17 cellular contexts compared by ENCODE assay signal in the genomic region with DNA sequence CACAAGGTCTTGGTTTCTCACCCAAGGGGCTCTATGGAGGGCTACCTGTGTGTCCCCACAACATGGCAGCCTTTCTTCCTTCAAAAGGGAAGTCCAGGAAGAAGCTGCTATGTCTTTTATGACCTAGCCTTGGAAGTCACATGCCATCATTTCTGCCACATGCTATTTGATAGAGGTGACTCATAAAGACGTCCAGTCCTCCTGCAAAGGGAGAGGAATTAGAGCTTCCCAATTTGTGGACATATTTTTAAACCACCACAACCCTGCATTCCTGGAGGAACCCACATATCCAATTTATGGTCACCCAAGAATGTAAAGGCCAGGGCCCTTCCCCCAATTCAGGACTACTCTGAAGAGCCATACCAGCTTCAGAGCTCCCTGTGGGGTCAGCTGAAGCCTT.
"Had no signal": no experiment of that assay in that cellular context is flagged by ENCODE, and none has a peak within 500 bp of the region (broad histone marks: within the 10 kb centered on the region; RNA-seq: fewer than 3 reads in every experiment).

No MANE protein-coding gene starts in this region.

- FAIRE-seq: bronchial epithelial cell, endometrium had no signal

- H3K4me3 Mint-ChIP-seq: activated CD4-positive, alpha-beta T cell treated with anti-CD3 and anti-CD28 coated beads, Interleukin-2, amount 10 ng/mL, durations not matched to agents 7 days and 5 days; activated naive CD4-positive, alpha-beta T cell treated with anti-CD3 and anti-CD28 coated beads for 36 hours; activated naive CD8-positive, alpha-beta T cell treated with anti-CD3 and anti-CD28 coated beads, Interleukin-2, amount 50 U/mL, for 24 hours; activated T-helper 17 cell treated with anti-CD3 and anti-CD28 coated beads, Interleukin-2, amount 50 U/mL, for 72 hours; naive thymus-derived CD8-positive, alpha-beta T cell had no signal

- H3K27ac Mint-ChIP-seq: activated CD4-positive, alpha-beta T cell treated with anti-CD3 and anti-CD28 coated beads, Interleukin-2, amount 10 ng/mL, durations not matched to agents 7 days and 5 days; activated naive CD4-positive, alpha-beta T cell treated with anti-CD3 and anti-CD28 coated beads for 36 hours; activated naive CD8-positive, alpha-beta T cell treated with anti-CD3 and anti-CD28 coated beads, Interleukin-2, amount 50 U/mL, for 24 hours; activated T-helper 17 cell treated with anti-CD3 and anti-CD28 coated beads, Interleukin-2, amount 50 U/mL, for 72 hours; naive thymus-derived CD8-positive, alpha-beta T cell had no signal

- H3K4me1 Mint-ChIP-seq: activated CD4-positive, alpha-beta T cell treated with anti-CD3 and anti-CD28 coated beads, Interleukin-2, amount 10 ng/mL, durations not matched to agents 7 days and 5 days; activated naive CD8-positive, alpha-beta T cell treated with anti-CD3 and anti-CD28 coated beads, Interleukin-2, amount 50 U/mL, for 24 hours; activated T-helper 17 cell treated with anti-CD3 and anti-CD28 coated beads, Interleukin-2, amount 50 U/mL, for 72 hours; naive thymus-derived CD8-positive, alpha-beta T cell had no signal

- H3K36me3 Mint-ChIP-seq: naive thymus-derived CD8-positive, alpha-beta T cell had no signal

- H3K36me3 ChIP-seq: left ventricle myocardium inferior, transverse colon had no signal

- H2AFZ ChIP-seq: hepatocyte had no signal

- DNase-seq: activated CD4-positive, alpha-beta T cell treated with anti-CD3 and anti-CD28 coated beads, Interleukin-2, amount 10 ng/mL, durations not matched to agents 7 days and 5 days; activated CD4-positive, CD25-positive, alpha-beta regulatory T cell; activated naive CD4-positive, alpha-beta T cell treated with anti-CD3 and anti-CD28 coated beads for 36 hours; activated naive CD8-positive, alpha-beta T cell treated with anti-CD3 and anti-CD28 coated beads, Interleukin-2, amount 50 U/mL, for 24 hours; aorta; dorsolateral prefrontal cortex; islet precursor cell; left ventricle myocardium inferior; mucosa of descending colon; stimulated activated CD4-positive, alpha-beta T cell treated with anti-CD3 and anti-CD28 coated beads, Interleukin-4, amount 100 ng/mL, for 24 hours; stimulated activated naive CD8-positive, alpha-beta T cell treated with anti-CD3 and anti-CD28 coated beads, Interleukin-15, Interleukin-2, amounts not matched to agents 100 U/mL and 50 U/mL, for 24 hours; transverse colon had no signal

- H3K79me2 ChIP-seq: hepatocyte had no signal

- H3K4me3 ChIP-seq: dorsolateral prefrontal cortex, hepatocyte, left ventricle myocardium inferior, mucosa of descending colon, transverse colon had no signal

- H3K9me3 ChIP-seq: left ventricle myocardium inferior, mucosa of descending colon, transverse colon had no signal

- H3K4me2 ChIP-seq: hepatocyte had no signal

- H3K27ac ChIP-seq: hepatocyte, left ventricle myocardium inferior, transverse colon had no signal

- H3K4me1 ChIP-seq: transverse colon had no signal

- H3K9me3 Mint-ChIP-seq: activated CD4-positive, alpha-beta T cell treated with anti-CD3 and anti-CD28 coated beads, Interleukin-2, amount 10 ng/mL, durations not matched to agents 7 days and 5 days; activated naive CD4-positive, alpha-beta T cell treated with anti-CD3 and anti-CD28 coated beads for 36 hours; activated naive CD8-positive, alpha-beta T cell treated with anti-CD3 and anti-CD28 coated beads, Interleukin-2, amount 50 U/mL, for 24 hours; activated T-helper 17 cell treated with anti-CD3 and anti-CD28 coated beads, Interleukin-2, amount 50 U/mL, for 72 hours had no signal
